In genomic region chr15:57220220-57220619, GRCh38 we compare ENCODE assay signal across 11 cellular contexts.
DNase-seq lines count a peak whose midpoint lies in the region; ATAC-seq and TF ChIP-seq lines count a peak whose summit lies in the region.
"Had no signal": no experiment of that assay in that cellular context is flagged by ENCODE, and none has a peak within 500 bp of the region (broad histone marks: within the 10 kb centered on the region; RNA-seq: fewer than 3 reads in every experiment).

No MANE protein-coding gene starts in this region.

- H3K9me3 ChIP-seq in heart right ventricle: no peaks in the 10 kb centered on the region
- H3K9me3 ChIP-seq in upper lobe of right lung: no peaks in the 10 kb centered on the region
- H3K9me3 ChIP-seq in Caco-2: no peaks in the 10 kb centered on the region

- H3K36me3 ChIP-seq in heart right ventricle (no peaks in the 10 kb centered on the region), upper lobe of right lung (no peaks in the 10 kb centered on the region), Caco-2 (ENCODE audit: control insufficient read depth, insufficient read depth, low read length) (no peaks in the 10 kb centered on the region)

- no peak overlapping the region for H3K27ac Mint-ChIP-seq in progenitor cell of endocrine pancreas
- H3K27ac Mint-ChIP-seq in Caco-2 (ENCODE audit: unreplicated experiment): no peak overlapping the region
- H3K27ac Mint-ChIP-seq: CD8-positive, alpha-beta memory T cell; T-cell had no signal

- H3K4me3 Mint-ChIP-seq in progenitor cell of endocrine pancreas (ENCODE audit: low read depth): no peak overlapping the region
- H3K4me3 Mint-ChIP-seq in Caco-2 (ENCODE audit: unreplicated experiment): no peak overlapping the region
- H3K4me3 Mint-ChIP-seq: CD8-positive, alpha-beta memory T cell; T-cell had no signal

- DNase-seq in heart right ventricle (no peak), cardiac septum (ENCODE audit: low spot score) (no peak), foreskin fibroblast (peak; percentile 81 to 88), upper lobe of right lung (no peak), progenitor cell of endocrine pancreas (ENCODE audit: low spot score, unreplicated experiment) (no peak), NCI-H1417 treated with DMSO at 0.1 percent for 48 hours (lab: John Stamatoyannopoulos, UW) (no peak), Caco-2 (no peak)
- DNase-seq: CD8-positive, alpha-beta memory T cell; KBM-7; T-cell had no signal

- H3K4me3 ChIP-seq in heart right ventricle (peak overlapping the region in 6 of 10 donors; percentile 20 to 36 (median 32)), foreskin fibroblast (ENCODE audit: low read depth in 1 of 2, low read length in 2 of 2) (peak overlapping the region; percentile 60 to 85), upper lobe of right lung (peak overlapping the region; percentile 6), Caco-2 (ENCODE audit: low read depth, low read length) (no peak overlapping the region)

- H3K27ac ChIP-seq in heart right ventricle (peak overlapping the region in 5 of 10 donors; percentile 0 to 27 (median 16)), upper lobe of right lung (no peak overlapping the region)

- intact Hi-C loops in heart right ventricle (cut with DNase I): no loop called here
- intact Hi-C loops in cardiac septum (cut with DNase I): no loop called here
- intact Hi-C loops in upper lobe of right lung (cut with DNase I): no loop called here
- intact Hi-C loops in Caco-2 (cut with micrococcal nuclease; ENCODE audit: unreplicated experiment): no loop called here

- H3K4me1 Mint-ChIP-seq in progenitor cell of endocrine pancreas (ENCODE audit: low read depth) (peaks cover 39% of the 10 kb centered on the region), Caco-2 (ENCODE audit: low read depth, unreplicated experiment) (peaks cover 9% of the 10 kb centered on the region)

- POLR2A ChIA-PET in Caco-2 (lab: Charles Lee): no interaction called here

- WGBS in heart right ventricle, 2 donors: 51 to 63% methylated on average over 1 of the region's 1 CpG

- ATAC-seq in heart right ventricle: peak in 3 of 8 donors; percentile 35 to 49 (median 36)
- ATAC-seq in SK-N-SH treated with all-trans-retinoic acid at 6 μM for 48 hours: peak; percentile 83
- no peak for ATAC-seq in upper lobe of right lung
- ATAC-seq: T-cell had no signal

- TF ChIP-seq CTCF in heart right ventricle (IDR thresholded peaks at IDR 0.05) (no peak), foreskin fibroblast (IDR thresholded peaks at IDR 0.05; ENCODE audit: low read depth, low read length) (no peak), upper lobe of right lung (IDR thresholded peaks at IDR 0.05) (no peak), progenitor cell of endocrine pancreas (IDR thresholded peaks at IDR 0.05; ENCODE audit: unreplicated experiment) (no peak), Caco-2 (IDR thresholded peaks at IDR 0.05; ENCODE audit: insufficient read depth in 1 of 2, low read depth in 1 of 2, low read length in 1 of 2, severe bottlenecking in 1 of 2, unreplicated experiment in 1 of 2) (no peak)

- BruUV-seq in Caco-2 (replicated peaks; lab: Mats Ljungman, UMichigan): no TSS peak

- CTCF ChIA-PET in Caco-2 (lab: Charles Lee): no interaction called here

- no peaks in the 10 kb centered on the region for H3K27me3 Mint-ChIP-seq in progenitor cell of endocrine pancreas
- no peaks in the 10 kb centered on the region for H3K27me3 Mint-ChIP-seq in Caco-2 (ENCODE audit: insufficient read depth, unreplicated experiment)
- H3K27me3 Mint-ChIP-seq: CD8-positive, alpha-beta memory T cell; T-cell had no signal

- H3K9me3 Mint-ChIP-seq in progenitor cell of endocrine pancreas (ENCODE audit: low read depth): no peaks in the 10 kb centered on the region
- H3K9me3 Mint-ChIP-seq in Caco-2 (ENCODE audit: unreplicated experiment): no peaks in the 10 kb centered on the region
- H3K9me3 Mint-ChIP-seq: CD8-positive, alpha-beta memory T cell; T-cell had no signal

- no peaks in the 10 kb centered on the region for H3K36me3 Mint-ChIP-seq in progenitor cell of endocrine pancreas (ENCODE audit: insufficient read depth)
- no peaks in the 10 kb centered on the region for H3K36me3 Mint-ChIP-seq in Caco-2 (ENCODE audit: insufficient read depth, unreplicated experiment)
- H3K36me3 Mint-ChIP-seq: CD8-positive, alpha-beta memory T cell; T-cell had no signal

- H3K4me1 ChIP-seq in heart right ventricle (peaks cover 0 to 64% (median 41%) of the 10 kb centered on the region in 9 donors), upper lobe of right lung (peaks cover 31% of the 10 kb centered on the region), Caco-2 (no peaks in the 10 kb centered on the region; the same call in none of the 2 replicates)

- H3K27me3 ChIP-seq in heart right ventricle (no peaks in the 10 kb centered on the region), upper lobe of right lung (no peaks in the 10 kb centered on the region), Caco-2 (replicated peaks; ENCODE audit: control insufficient read depth, insufficient read depth, low read length) (no peaks in the 10 kb centered on the region)

TF ChIP-seq in SK-N-SH treated with all-trans-retinoic acid at 6 μM for 48 hours, 23 proteins besides CTCF, POLR2A, EP300 and RAD21 (continues in another document):
- 0 out of 2 replicates have a peak, but pooled peaks have one; percentile 54 for TF ChIP-seq ZC3H10 (CRISPR knock-in tag; IDR thresholded peaks at IDR 0.05)
- no peak for TF ChIP-seq CREB5 (CRISPR knock-in tag; IDR thresholded peaks at IDR 0.05; ENCODE audit: low read depth)
- no peak for TF ChIP-seq ARNTL (CRISPR knock-in tag; IDR thresholded peaks at IDR 0.05; ENCODE audit: borderline replicate concordance, low read depth)
- no peak for TF ChIP-seq BACH2 (CRISPR knock-in tag; IDR thresholded peaks at IDR 0.05; ENCODE audit: borderline replicate concordance)
- TF ChIP-seq CSRNP3 (CRISPR knock-in tag; IDR thresholded peaks at IDR 0.05): no peak
- TF ChIP-seq TOX (CRISPR knock-in tag; IDR thresholded peaks at IDR 0.05; ENCODE audit: borderline replicate concordance): no peak
- TF ChIP-seq, protein P1, sequence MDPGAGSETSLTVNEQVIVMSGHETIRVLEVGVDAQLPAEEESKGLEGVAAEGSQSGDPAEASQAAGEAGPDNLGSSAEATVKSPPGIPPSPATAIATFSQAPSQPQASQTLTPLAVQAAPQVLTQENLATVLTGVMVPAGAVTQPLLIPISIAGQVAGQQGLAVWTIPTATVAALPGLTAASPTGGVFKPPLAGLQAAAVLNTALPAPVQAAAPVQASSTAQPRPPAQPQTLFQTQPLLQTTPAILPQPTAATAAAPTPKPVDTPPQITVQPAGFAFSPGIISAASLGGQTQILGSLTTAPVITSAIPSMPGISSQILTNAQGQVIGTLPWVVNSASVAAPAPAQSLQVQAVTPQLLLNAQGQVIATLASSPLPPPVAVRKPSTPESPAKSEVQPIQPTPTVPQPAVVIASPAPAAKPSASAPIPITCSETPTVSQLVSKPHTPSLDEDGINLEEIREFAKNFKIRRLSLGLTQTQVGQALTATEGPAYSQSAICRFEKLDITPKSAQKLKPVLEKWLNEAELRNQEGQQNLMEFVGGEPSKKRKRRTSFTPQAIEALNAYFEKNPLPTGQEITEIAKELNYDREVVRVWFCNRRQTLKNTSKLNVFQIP (CRISPR knock-in tag; IDR thresholded peaks at IDR 0.05; ENCODE audit: borderline replicate concordance, low read depth): no peak
- no peak for TF ChIP-seq CSDC2 (CRISPR knock-in tag; IDR thresholded peaks at IDR 0.05)
- no peak for TF ChIP-seq ZNF8 (CRISPR knock-in tag; IDR thresholded peaks at IDR 0.05)
- TF ChIP-seq PATZ1 (CRISPR knock-in tag; IDR thresholded peaks at IDR 0.05; ENCODE audit: borderline replicate concordance): no peak
- TF ChIP-seq ZNF565 (CRISPR knock-in tag; conservative IDR thresholded peaks at IDR 0.05; ENCODE audit: low read depth): no peak
- TF ChIP-seq ISL1 (CRISPR knock-in tag; IDR thresholded peaks at IDR 0.05): peak; percentile 86
- no peak for TF ChIP-seq RARB (CRISPR knock-in tag; IDR thresholded peaks at IDR 0.05)
- TF ChIP-seq PPARA (CRISPR knock-in tag; IDR thresholded peaks at IDR 0.05; ENCODE audit: borderline replicate concordance): no peak

Comparison
In these comparisons a context has a peak if more than half of its experiments do, and no peak if none do; other contexts are left out.
1. DNase-seq: peak in foreskin fibroblast (2 of 2); none in heart right ventricle (0 of 2), cardiac septum (single experiment), upper lobe of right lung (single experiment), progenitor cell of endocrine pancreas (single experiment), NCI-H1417 treated with DMSO at 0.1 percent for 48 hours (single experiment) and Caco-2 (0 of 2).